ENCODE assay signal across 14 cellular contexts in genomic region chr4:158860856-158861255, GRCh38.
DNase-seq lines count a peak whose midpoint lies in the region; ATAC-seq and TF ChIP-seq lines count a peak whose summit lies in the region.
"Had no signal": no experiment of that assay in that cellular context is flagged by ENCODE, and none has a peak within 500 bp of the region (broad histone marks: within the 10 kb centered on the region; RNA-seq: fewer than 3 reads in every experiment).

No MANE protein-coding gene starts in this region.

- TF ChIP-seq POLR2A in suprapubic skin (IDR thresholded peaks at IDR 0.05): no peak

- H3K4me3 ChIP-seq in MM.1S (ENCODE audit: low read length) (0 out of 2 replicates have a peak overlapping the region, but pooled peaks have one; percentile 8), endodermal cell (ENCODE audit: low read length) (no peak overlapping the region), suprapubic skin (no peak overlapping the region)
- H3K4me3 ChIP-seq: lung had no signal

- peaks cover 5% of the 10 kb centered on the region for H3K36me3 Mint-ChIP-seq in endodermal cell (ENCODE audit: low read depth)

- H2AFZ ChIP-seq in MM.1S (ENCODE audit: low read length): no peak overlapping the region

- H3K4me2 ChIP-seq in MM.1S (ENCODE audit: low read depth, low read length): peak overlapping the region; percentile 70; the same call in 1 of the 2 replicates

- H3K27me3 ChIP-seq in MM.1S (replicated peaks; ENCODE audit: insufficient read depth, low read length): no peaks in the 10 kb centered on the region
- H3K27me3 ChIP-seq in endodermal cell (ENCODE audit: control insufficient read depth, insufficient read depth, low read length, poor library complexity, severe bottlenecking): no peaks in the 10 kb centered on the region
- H3K27me3 ChIP-seq in suprapubic skin: no peaks in the 10 kb centered on the region

- H3K9me2 ChIP-seq in MM.1S (replicated peaks; ENCODE audit: insufficient read depth, low read length): no peaks in the 10 kb centered on the region

- H3K4me3 Mint-ChIP-seq in endodermal cell: no peak overlapping the region
- H3K4me3 Mint-ChIP-seq: activated CD4-positive, alpha-beta memory T cell treated with anti-CD3 and anti-CD28 coated beads, Interleukin-2, amount 10 ng/mL, durations not matched to agents 7 days and 5 days; CD4-positive, alpha-beta memory T cell had no signal

- WGBS in endodermal cell (ENCODE audit: insufficient coverage in 1 of 2, insufficient read length in 1 of 2), 2 experiments: 98 to 100% methylated on average over 2 to 5 of the region's 5 CpGs
- 93% methylated on average over 5 of the region's 5 CpGs for WGBS in suprapubic skin

- no peak overlapping the region for H3K9ac ChIP-seq in MM.1S (ENCODE audit: low read length)
- no peak overlapping the region for H3K9ac ChIP-seq in endodermal cell (ENCODE audit: extremely low read depth, low read length, poor library complexity, severe bottlenecking)

- H3K36me3 ChIP-seq in MM.1S (replicated peaks; ENCODE audit: insufficient read depth, low read length) (no peaks in the 10 kb centered on the region), endodermal cell (ENCODE audit: control insufficient read depth, insufficient read depth, low read length) (peaks cover 14% of the 10 kb centered on the region), suprapubic skin (peaks cover 45% of the 10 kb centered on the region)

- TF ChIP-seq EP300 in suprapubic skin (IDR thresholded peaks at IDR 0.05): no peak

- DNase-seq in MM.1S (peak; percentile 80), endodermal cell (no peak), germinal center (ENCODE audit: low spot score) (no peak), left ventricle myocardium superior (no peak), suprapubic skin (ENCODE audit: low spot score in 2 of 2) (no peak)
- DNase-seq: activated CD4-positive, alpha-beta memory T cell treated with anti-CD3 and anti-CD28 coated beads, Interleukin-2, amount 10 ng/mL, durations not matched to agents 7 days and 5 days; CD4-positive, alpha-beta memory T cell; effector CD8-positive, alpha-beta T cell; head of caudate nucleus; substantia nigra had no signal

- H3K79me2 ChIP-seq in MM.1S (ENCODE audit: low read length): 0 out of 2 replicates have a peak, but pooled peaks cover 4% of the 10 kb centered on the region

- no peaks in the 10 kb centered on the region for H4K20me1 ChIP-seq in MM.1S (ENCODE audit: insufficient read depth, low read length)

- H3K4me1 ChIP-seq in MM.1S (ENCODE audit: low read length) (peaks cover 8% of the 10 kb centered on the region), endodermal cell (ENCODE audit: control insufficient read depth, insufficient read depth, low read length) (no peaks in the 10 kb centered on the region), suprapubic skin (no peaks in the 10 kb centered on the region)

- H3K4me1 Mint-ChIP-seq in endodermal cell: no peaks in the 10 kb centered on the region
- H3K4me1 Mint-ChIP-seq: CD4-positive, alpha-beta memory T cell had no signal

- ATAC-seq in GM18861 (IDR thresholded peaks at IDR 0.05; ENCODE audit: unreplicated experiment) (peak; percentile 67), GM21367 (IDR thresholded peaks at IDR 0.05; ENCODE audit: unreplicated experiment) (peak; percentile 73), HG02973 (IDR thresholded peaks at IDR 0.05; ENCODE audit: unreplicated experiment) (peak; percentile 75), left ventricle myocardium superior (no peak)

- no peak for TF ChIP-seq CTCF in MM.1S (IDR thresholded peaks at IDR 0.05; ENCODE audit: low read length)
- TF ChIP-seq CTCF in endodermal cell (conservative IDR thresholded peaks at IDR 0.05): no peak
- no peak for TF ChIP-seq CTCF in suprapubic skin (IDR thresholded peaks at IDR 0.05)

- no peak overlapping the region; the same call in 1 of the 2 replicates for H3K27ac ChIP-seq in MM.1S (ENCODE audit: low read length)
- H3K27ac ChIP-seq in endodermal cell (ENCODE audit: low read depth, low read length): no peak overlapping the region
- no peak overlapping the region for H3K27ac ChIP-seq in suprapubic skin

- intact Hi-C loops in left ventricle myocardium superior (cut with micrococcal nuclease): no loop called here

- no peak overlapping the region for H3K27ac Mint-ChIP-seq in endodermal cell
- H3K27ac Mint-ChIP-seq: activated CD4-positive, alpha-beta memory T cell treated with anti-CD3 and anti-CD28 coated beads, Interleukin-2, amount 10 ng/mL, durations not matched to agents 7 days and 5 days had no signal

- no peaks in the 10 kb centered on the region for H3K27me3 Mint-ChIP-seq in endodermal cell (ENCODE audit: insufficient read depth)
- H3K27me3 Mint-ChIP-seq: activated CD4-positive, alpha-beta memory T cell treated with anti-CD3 and anti-CD28 coated beads, Interleukin-2, amount 10 ng/mL, durations not matched to agents 7 days and 5 days; CD4-positive, alpha-beta memory T cell had no signal

- H3K9me3 ChIP-seq in MM.1S (replicated peaks; ENCODE audit: insufficient read depth, low read length): no peaks in the 10 kb centered on the region
- no peaks in the 10 kb centered on the region for H3K9me3 ChIP-seq in endodermal cell (ENCODE audit: control insufficient read depth, low read length)
- no peaks in the 10 kb centered on the region for H3K9me3 ChIP-seq in suprapubic skin

- H3F3A ChIP-seq in MM.1S (ENCODE audit: insufficient read depth, low read length): peaks cover 4% of the 10 kb centered on the region; the same call in 1 of the 2 replicates

- no peaks in the 10 kb centered on the region for H3K9me3 Mint-ChIP-seq in endodermal cell
- H3K9me3 Mint-ChIP-seq: activated CD4-positive, alpha-beta memory T cell treated with anti-CD3 and anti-CD28 coated beads, Interleukin-2, amount 10 ng/mL, durations not matched to agents 7 days and 5 days; CD4-positive, alpha-beta memory T cell had no signal
